Comparison of ENCODE assay signal across 10 cellular contexts in the genomic region with DNA sequence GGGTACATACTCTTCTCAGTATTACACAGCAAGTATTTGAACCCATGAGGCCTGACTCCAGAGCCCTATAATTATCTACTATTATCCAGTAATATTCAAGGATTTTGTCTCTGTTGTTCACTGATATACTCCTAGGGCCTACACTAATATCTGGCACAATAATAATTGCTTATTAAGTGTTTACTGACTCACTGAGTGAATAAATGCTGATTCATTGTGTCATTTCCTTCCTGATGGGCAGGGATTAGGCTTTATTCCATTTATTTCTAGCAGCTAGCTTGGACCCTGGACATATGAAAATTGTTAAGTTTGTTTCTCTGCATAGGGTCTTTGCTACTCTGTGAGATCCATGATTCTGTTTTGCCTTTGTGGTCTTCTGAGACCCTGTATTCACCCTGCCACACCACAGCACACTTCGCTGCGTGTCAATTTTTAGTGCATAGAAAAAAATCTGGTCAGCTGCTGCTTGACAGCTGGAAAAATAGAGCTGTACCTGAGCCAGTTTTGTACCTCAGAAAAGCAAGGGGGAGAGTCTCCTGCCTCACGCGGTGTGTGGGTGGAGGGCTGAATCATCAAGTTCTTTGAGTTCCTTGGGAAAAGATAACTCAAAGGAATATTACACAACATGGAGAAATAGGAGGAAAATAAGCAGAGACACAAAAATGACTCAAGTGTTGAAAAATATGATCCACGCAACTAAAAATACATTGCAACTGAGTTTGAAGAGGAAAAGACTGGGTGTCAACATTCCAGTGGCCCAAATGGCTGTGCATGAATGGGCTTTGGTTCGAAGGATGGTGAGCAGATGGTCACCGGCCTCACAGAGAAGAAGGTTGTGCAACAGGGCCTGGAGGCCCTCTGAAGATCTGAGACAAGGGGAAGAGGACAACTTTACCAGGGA. TPM values are rescaled to one million over a fixed set of nuclear protein-coding genes. Genes with fewer than 3 reads are reported as not detected.
DNase-seq lines count a peak whose midpoint lies in the region; ATAC-seq, FAIRE-seq and TF ChIP-seq lines count a peak whose summit lies in the region.
"Had no signal": no experiment of that assay in that cellular context is flagged by ENCODE, and none has a peak within 500 bp of the region (broad histone marks: within the 10 kb centered on the region; RNA-seq: fewer than 3 reads in every experiment).

No MANE protein-coding gene starts in this region.

- H3K9me3 ChIP-seq in HCT116 (ENCODE audit: control insufficient read depth in 1 of 2, insufficient read depth in 1 of 2, low read depth in 1 of 2, low read length in 2 of 2) (no peaks in the 10 kb centered on the region), K562 (replicated peaks; ENCODE audit: control insufficient read depth, insufficient read depth, low read depth, low read length) (no peaks in the 10 kb centered on the region; the same call in 1 of the 2 replicates)

- ATAC-seq in HCT116 = peak; percentile 20; the same call in 1 of the 2 replicates
- ATAC-seq in K562 = no peak
- ATAC-seq in left ventricle myocardium superior = peak; percentile 91
- no peak for ATAC-seq in stimulated activated naive B cell treated with anti-CD40 and anti-IgM and Interleukin-4, amounts not matched to agents 10 μg/mL and 1 μg/mL and 100 μg/mL, for 72 hours (replicated peaks)

- TF ChIP-seq CTCF in HCT116 (IDR thresholded peaks at IDR 0.05 in 2 of 3, conservative IDR thresholded peaks at IDR 0.05 in 1 of 3; ENCODE audit: borderline replicate concordance in 1 of 3, insufficient read depth in 1 of 3, low read depth in 2 of 3, low read length in 2 of 3) = no peak
- TF ChIP-seq CTCF in K562 (IDR thresholded peaks at IDR 0.05 in 2 of 3, conservative IDR thresholded peaks at IDR 0.05 in 1 of 3; ENCODE audit: insufficient read depth in 2 of 3, low read depth in 1 of 3, low read length in 3 of 3) = no peak
- TF ChIP-seq CTCF in D721Med (IDR thresholded peaks at IDR 0.05; ENCODE audit: insufficient read depth, missing control alignments) = no peak

- H3K9ac ChIP-seq in HCT116 (ENCODE audit: low read length) = no peak overlapping the region
- H3K9ac ChIP-seq in K562 (ENCODE audit: insufficient read depth in 1 of 2, low read depth in 2 of 2, low read length in 2 of 2) = no peak overlapping the region

- RAD21 ChIA-PET in HCT116 (lab: Charles Lee; ENCODE audit: low non-redundant PET in 1 of 2, low total read pairs in 2 of 2, uncharacterized antibody in 2 of 2, unreplicated experiment in 2 of 2) = no interaction called here

- no peaks in the 10 kb centered on the region for H3K4me1 Mint-ChIP-seq in stimulated activated naive B cell treated with anti-CD40 and anti-IgM and Interleukin-4, amounts not matched to agents 10 μg/mL and 1 μg/mL and 100 μg/mL, for 72 hours

- POLR2A ChIA-PET in HCT116 (lab: Charles Lee) = no interaction called here
- POLR2A ChIA-PET in K562 (lab: Yijun Ruan, JAX) = no interaction called here

- intact Hi-C loops in HCT116 (cut with micrococcal nuclease) = no loop called here
- intact Hi-C loops in K562 (cut with micrococcal nuclease) = no loop called here
- intact Hi-C loops in left ventricle myocardium superior (cut with micrococcal nuclease) = no loop called here

- no peak overlapping the region for H3K27ac Mint-ChIP-seq in stimulated activated naive B cell treated with anti-CD40 and anti-IgM and Interleukin-4, amounts not matched to agents 10 μg/mL and 1 μg/mL and 100 μg/mL, for 72 hours

- TF ChIP-seq RAD21 in HCT116 (IDR thresholded peaks at IDR 0.05; ENCODE audit: low read depth) (no peak), K562 (CRISPR knock-in tag; conservative IDR thresholded peaks at IDR 0.05 in 1 of 2, IDR thresholded peaks at IDR 0.05 in 1 of 2) (no peak)

- H3K36me3 ChIP-seq in HCT116 (ENCODE audit: control insufficient read depth in 1 of 2, insufficient read depth in 2 of 2, low read length in 2 of 2) = no peaks in the 10 kb centered on the region
- no peaks in the 10 kb centered on the region for H3K36me3 ChIP-seq in K562 (ENCODE audit: control insufficient read depth, insufficient read depth, low read length)

- 3% methylated on average over 7 of the region's 7 CpGs for WGBS in K562 (ENCODE audit: insufficient coverage, low coverage, missing lambda C conversion rate)

- H3K27me3 Mint-ChIP-seq in stimulated activated naive B cell treated with anti-CD40 and anti-IgM and Interleukin-4, amounts not matched to agents 10 μg/mL and 1 μg/mL and 100 μg/mL, for 72 hours = peaks cover 4% of the 10 kb centered on the region in 2 donors

- H3K4me2 ChIP-seq in HCT116 (ENCODE audit: low read length) (peak overlapping the region; percentile 40), K562 (ENCODE audit: insufficient read depth, low read length) (no peak overlapping the region)

- in situ Hi-C loops in K562 (cut with MboI) = no loop called here

- CTCF ChIA-PET in HCT116 (lab: Charles Lee) (no interaction called here), K562 (lab: Yijun Ruan, JAX; ENCODE audit: low intra/inter-chr PET ratio) (no interaction called here)

- TF ChIP-seq POLR2A in HCT116 (IDR thresholded peaks at IDR 0.05; ENCODE audit: borderline replicate concordance, extremely low read depth, insufficient read depth, insufficient read length) = no peak
- no peak for TF ChIP-seq POLR2A in K562 (conservative IDR thresholded peaks at IDR 0.05)

- no peaks in the 10 kb centered on the region for H3K9me2 ChIP-seq in HCT116 (ENCODE audit: insufficient read depth)

- H3K27me3 ChIP-seq in HCT116 (ENCODE audit: insufficient read depth, low read length) (no peaks in the 10 kb centered on the region), K562 (ENCODE audit: control insufficient read depth in 2 of 2, insufficient read depth in 2 of 2, low read length in 2 of 2) (no peaks in the 10 kb centered on the region)

- H3K27ac ChIP-seq in HCT116 (ENCODE audit: low read depth, low read length) = no peak overlapping the region; the same call in 1 of the 2 replicates
- H3K27ac ChIP-seq in K562 (ENCODE audit: extremely low read depth, low read depth, low read length) = no peak overlapping the region

- H3K9me1 ChIP-seq in K562 (ENCODE audit: control insufficient read depth, insufficient read depth, low read length) = no peaks in the 10 kb centered on the region

- H3K79me2 ChIP-seq in HCT116 (ENCODE audit: insufficient read depth, low read length) (no peaks in the 10 kb centered on the region), K562 (ENCODE audit: control insufficient read depth, insufficient read depth, low read length) (no peaks in the 10 kb centered on the region)

- DNase-seq in HCT116 (ENCODE audit: low read depth, low spot score) = peak; percentile 60
- DNase-seq in K562 (ENCODE audit: extremely low read depth in 1 of 4, low spot score in 3 of 4) = no peak
- DNase-seq in left ventricle myocardium superior = peak; percentile 57
- DNase-seq in stromal cell of bone marrow (ENCODE audit: low read depth) = peak; percentile 93
- DNase-seq in stimulated activated naive B cell treated with anti-CD40 and anti-IgM and Interleukin-4, amounts not matched to agents 10 μg/mL and 1 μg/mL and 100 μg/mL, for 72 hours = no peak
- no peak for DNase-seq in D721Med (ENCODE audit: insufficient read length, low spot score)
- DNase-seq in GM19238 (ENCODE audit: insufficient read length, low spot score) = no peak
- no peak for DNase-seq in COLO668 (lab: John Stamatoyannopoulos, UW; ENCODE audit: unreplicated experiment)
- DNase-seq: NK-92 treated with Interleukin-12 subunit alpha and Interleukin-12 subunit beta, amount 100 ng/mL, for 24 hours had no signal

- FAIRE-seq in K562 (lab: Jason Lieb, UNC) (no peak), D721Med (lab: Jason Lieb, UNC) (no peak)

- no peak overlapping the region for H3K4me3 Mint-ChIP-seq in stimulated activated naive B cell treated with anti-CD40 and anti-IgM and Interleukin-4, amounts not matched to agents 10 μg/mL and 1 μg/mL and 100 μg/mL, for 72 hours
- H3K4me3 Mint-ChIP-seq: central memory CD8-positive, alpha-beta T cell had no signal

- no peaks in the 10 kb centered on the region for H3K36me3 Mint-ChIP-seq in stimulated activated naive B cell treated with anti-CD40 and anti-IgM and Interleukin-4, amounts not matched to agents 10 μg/mL and 1 μg/mL and 100 μg/mL, for 72 hours

- no peak for TF ChIP-seq EP300 in K562 (IDR thresholded peaks at IDR 0.05; ENCODE audit: low read length)

- H3K4me3 ChIP-seq in HCT116 (replicated peaks in 1 of 2; ENCODE audit: low read depth in 1 of 2, low read length in 2 of 2) (no peak overlapping the region), K562 (no peak overlapping the region)

- H2AFZ ChIP-seq in HCT116 (ENCODE audit: low read depth, low read length, poor library complexity, severe bottlenecking) (peak overlapping the region; percentile 69), K562 (ENCODE audit: low read depth, low read length) (no peak overlapping the region)

- H4K20me1 ChIP-seq in HCT116 (ENCODE audit: insufficient read depth) (no peaks in the 10 kb centered on the region), K562 (replicated peaks; ENCODE audit: control insufficient read depth, insufficient read depth, low read length) (no peaks in the 10 kb centered on the region)

- BruUV-seq in HCT116 (replicated peaks; lab: Mats Ljungman, UMichigan) (no TSS peak), K562 (replicated peaks; lab: Mats Ljungman, UMichigan) (no TSS peak)

- H3K4me1 ChIP-seq in HCT116 (ENCODE audit: control insufficient read depth in 1 of 2, insufficient read depth in 2 of 2, low read length in 2 of 2) (peaks cover 39 to 47% of the 10 kb centered on the region in 2 experiments), K562 (replicated peaks in 1 of 2; ENCODE audit: control insufficient read depth in 2 of 2, insufficient read depth in 2 of 2, low read length in 2 of 2) (no peaks in the 10 kb centered on the region)

- no peaks in the 10 kb centered on the region for H3K9me3 Mint-ChIP-seq in stimulated activated naive B cell treated with anti-CD40 and anti-IgM and Interleukin-4, amounts not matched to agents 10 μg/mL and 1 μg/mL and 100 μg/mL, for 72 hours
- H3K9me3 Mint-ChIP-seq: central memory CD8-positive, alpha-beta T cell had no signal

RNA-seq across cellular contexts. Expression of gene DPP4, which starts 18.9 kb away (rescaled TPM):
- total RNA-seq in HCT116 (2021; ENCODE audit: unreplicated experiment) = 3.6 TPM
- polyA plus RNA-seq in HCT116 (2012) = 2.4 and 4.6 TPM in 2 replicates
- not detected in 2 replicates for total RNA-seq in K562 (2011; cell fraction: chromatin; rRNA removed; ENCODE audit: low replicate concordance)
- not detected in 2 replicates for total RNA-seq in K562 (2011; cell fraction: nucleolus; rRNA removed)
- not detected in 2 replicates for total RNA-seq in K562 (2011; cell fraction: nucleoplasm; rRNA removed)
- total RNA-seq in K562 (2014; rRNA removed) = not detected in 2 replicates
- total RNA-seq in K562 (2014; rRNA removed; fragmentation: Illumina TruSeq; extraction: Trizol) = not detected in 2 replicates
- not detected in 2 replicates for total RNA-seq in K562 (2015; rRNA removed; fragmentation: Illumina TruSeq; extraction: Trizol)
- total RNA-seq in K562 (2021) = 0.11 and 0.18 TPM in 2 replicates
- polyA plus RNA-seq in K562 (2011; rRNA removed) = not detected in 2 replicates
- not detected in 2 replicates for polyA plus RNA-seq in K562 (2011; cell fraction: cytosol; rRNA removed)
- not detected in 2 replicates for polyA plus RNA-seq in K562 (2011; cell fraction: nucleus; rRNA removed)
- not detected in 2 replicates for polyA plus RNA-seq in K562 (2012)
- polyA plus RNA-seq in K562 (2014; fragmentation: Illumina TruSeq; extraction: Trizol) = not detected in 2 replicates
- not detected for polyA plus RNA-seq in K562 (2014; fragmentation: Nextera tagmentation; extraction: Ambion mirVana)
- not detected in 2 replicates for polyA plus RNA-seq in K562 (2014; rRNA removed)
- polyA minus RNA-seq in K562 (2011; rRNA and poly(A)+ RNA removed) = not detected in 2 replicates
- polyA minus RNA-seq in K562 (2011; cell fraction: cytosol; rRNA and poly(A)+ RNA removed) = not detected in 2 replicates
- not detected in 2 replicates for polyA minus RNA-seq in K562 (2011; cell fraction: nucleus; rRNA and poly(A)+ RNA removed)
- total RNA-seq in left ventricle myocardium superior = 6.7 TPM

RNA-seq across cellular contexts. Expression of gene GCG, which starts 59.1 kb away (rescaled TPM):
- total RNA-seq in HCT116 (2021; ENCODE audit: unreplicated experiment) (not detected), K562 (2014; rRNA removed) (not detected in 2 replicates), K562 (2014; rRNA removed; fragmentation: Illumina TruSeq; extraction: Trizol) (not detected in 2 replicates), K562 (2015; rRNA removed; fragmentation: Illumina TruSeq; extraction: Trizol) (not detected in 2 replicates), K562 (2021) (0.29 TPM in 1 of 2 replicates, not detected in the other), left ventricle myocardium superior (not detected)
- polyA plus RNA-seq in HCT116 (2012) = not detected in 2 replicates
- total RNA-seq in K562 (2011; cell fraction: chromatin; rRNA removed; ENCODE audit: low replicate concordance) = not detected in 2 replicates
- not detected in 2 replicates for total RNA-seq in K562 (2011; cell fraction: nucleolus; rRNA removed)
- not detected in 2 replicates for total RNA-seq in K562 (2011; cell fraction: nucleoplasm; rRNA removed)
- polyA plus RNA-seq in K562 (2011; rRNA removed) (not detected in 2 replicates), K562 (2014; fragmentation: Illumina TruSeq; extraction: Trizol) (not detected in 2 replicates), K562 (2014; fragmentation: Nextera tagmentation; extraction: Ambion mirVana) (not detected), K562 (2014; rRNA removed) (not detected in 2 replicates)
- not detected in 2 replicates for polyA plus RNA-seq in K562 (2011; cell fraction: cytosol; rRNA removed)
- polyA plus RNA-seq in K562 (2011; cell fraction: nucleus; rRNA removed) = not detected in 2 replicates
- polyA plus RNA-seq in K562 (2012) = not detected in 2 replicates
- not detected in 2 replicates for polyA minus RNA-seq in K562 (2011; rRNA and poly(A)+ RNA removed)
- not detected in 2 replicates for polyA minus RNA-seq in K562 (2011; cell fraction: cytosol; rRNA and poly(A)+ RNA removed)
- polyA minus RNA-seq in K562 (2011; cell fraction: nucleus; rRNA and poly(A)+ RNA removed) = not detected in 2 replicates

Comparison
In these comparisons a context has a peak if more than half of its experiments do, and no peak if none do; other contexts are left out.
1. ATAC-seq: peak in HCT116 (single experiment) and left ventricle myocardium superior (single experiment); none in K562 (single experiment) and stimulated activated naive B cell treated with anti-CD40 and anti-IgM and Interleukin-4, amounts not matched to agents 10 μg/mL and 1 μg/mL and 100 μg/mL, for 72 hours (0 of 2).
2. DNase-seq: peak in HCT116 (single experiment), left ventricle myocardium superior (single experiment) and stromal cell of bone marrow (single experiment); none in K562 (0 of 4), stimulated activated naive B cell treated with anti-CD40 and anti-IgM and Interleukin-4, amounts not matched to agents 10 μg/mL and 1 μg/mL and 100 μg/mL, for 72 hours (single experiment), D721Med (single experiment), GM19238 (single experiment) and COLO668 (single experiment).
3. Of the 22 proteins assayed by ChIP-seq in both K562 and HCT116: peak only in K562: none; only in HCT116: ATF3, CBX3, FOSL1, JUND, MAX, POLR2AphosphoS5 and 3 more; in both: CEBPB and EGR1; in neither: 11.